In genomic region chr1:11690132-11690668, GRCh38 we compare ENCODE assay signal across 12 cellular contexts. TPM values are rescaled to one million over a fixed set of nuclear protein-coding genes. Genes with fewer than 3 reads are reported as not detected.
DNase-seq lines count a peak whose midpoint lies in the region; ATAC-seq and TF ChIP-seq lines count a peak whose summit lies in the region.
"Had no signal": no experiment of that assay in that cellular context is flagged by ENCODE, and none has a peak within 500 bp of the region (broad histone marks: within the 10 kb centered on the region; RNA-seq: fewer than 3 reads in every experiment).

No MANE protein-coding gene starts in this region.

- H3K4me1 ChIP-seq in hepatocyte (ENCODE audit: insufficient read depth) (peaks cover 6% of the 10 kb centered on the region), uterus (peaks cover 0 to 17% of the 10 kb centered on the region in 2 donors)

- WGBS in hepatocyte (ENCODE audit: low lambda C conversion rate, missing lambda C conversion rate): 7% methylated on average over 13 of the region's 13 CpGs

- H3K27ac Mint-ChIP-seq in activated naive CD4-positive, alpha-beta T cell treated with anti-CD3 and anti-CD28 coated beads for 36 hours: peak overlapping the region; percentile 1
- no peak overlapping the region for H3K27ac Mint-ChIP-seq in stimulated activated effector memory CD8-positive, alpha-beta T cell treated with anti-CD3 and anti-CD28 coated beads, Interleukin-12 subunit alpha, Interleukin-12 subunit beta, amount 100 ng/mL, for 72 hours

- no peaks in the 10 kb centered on the region for H3K36me3 ChIP-seq in hepatocyte (replicated peaks; ENCODE audit: insufficient read depth, low read depth)
- H3K36me3 ChIP-seq in uterus: no peaks in the 10 kb centered on the region
- H3K36me3 ChIP-seq: colonic mucosa had no signal

- H3K79me2 ChIP-seq in hepatocyte: no peaks in the 10 kb centered on the region

- no peaks in the 10 kb centered on the region for H4K20me1 ChIP-seq in hepatocyte (ENCODE audit: insufficient read depth, poor library complexity, severe bottlenecking)

- H3K27me3 Mint-ChIP-seq in activated naive CD4-positive, alpha-beta T cell treated with anti-CD3 and anti-CD28 coated beads for 36 hours (ENCODE audit: low read depth): peaks cover 37% of the 10 kb centered on the region

- TF ChIP-seq POLR2A in uterus (IDR thresholded peaks at IDR 0.05): no peak

- H3K27me3 ChIP-seq in hepatocyte: peaks cover 51% of the 10 kb centered on the region
- H3K27me3 ChIP-seq in uterus: peaks cover 0 to 11% of the 10 kb centered on the region in 2 donors

- peaks cover 17% of the 10 kb centered on the region for H3K4me1 Mint-ChIP-seq in activated naive CD4-positive, alpha-beta T cell treated with anti-CD3 and anti-CD28 coated beads for 36 hours (ENCODE audit: low read depth)
- H3K4me1 Mint-ChIP-seq in stimulated activated effector memory CD8-positive, alpha-beta T cell treated with anti-CD3 and anti-CD28 coated beads, Interleukin-12 subunit alpha, Interleukin-12 subunit beta, amount 100 ng/mL, for 72 hours: peaks cover 40% of the 10 kb centered on the region

- H3K27ac ChIP-seq in hepatocyte: no peak overlapping the region
- no peak overlapping the region for H3K27ac ChIP-seq in uterus
- H3K27ac ChIP-seq: colonic mucosa had no signal

- CTCF ChIA-PET in activated naive CD4-positive, alpha-beta T cell treated with anti-CD3 and anti-CD28 coated beads for 36 hours (lab: Charles Lee): interaction anchor here (0.5 to 2.2 kb wide), 3 partner anchors 11 to 656 kb away, joined by 3 to 6 read pairs (median 4); no protein-coding TSS in a partner anchor

- intact Hi-C loops in activated naive CD4-positive, alpha-beta T cell treated with anti-CD3 and anti-CD28 coated beads for 36 hours (cut with micrococcal nuclease): no loop called here
- intact Hi-C loops in uterus (cut with DNase I; ENCODE audit: low total_unique reads): no loop called here

- H3K9me2 ChIP-seq in hepatocyte (replicated peaks; ENCODE audit: insufficient read depth): no peaks in the 10 kb centered on the region

- H3K9me3 ChIP-seq in hepatocyte (ENCODE audit: low read depth) (no peaks in the 10 kb centered on the region), uterus (no peaks in the 10 kb centered on the region)
- H3K9me3 ChIP-seq: colonic mucosa had no signal

- H3K4me3 Mint-ChIP-seq in activated naive CD4-positive, alpha-beta T cell treated with anti-CD3 and anti-CD28 coated beads for 36 hours: peak overlapping the region; percentile 17
- H3K4me3 Mint-ChIP-seq in stimulated activated effector memory CD8-positive, alpha-beta T cell treated with anti-CD3 and anti-CD28 coated beads, Interleukin-12 subunit alpha, Interleukin-12 subunit beta, amount 100 ng/mL, for 72 hours: peak overlapping the region; percentile 68

- H3K36me3 Mint-ChIP-seq in activated naive CD4-positive, alpha-beta T cell treated with anti-CD3 and anti-CD28 coated beads for 36 hours (ENCODE audit: low read depth): no peaks in the 10 kb centered on the region
- no peaks in the 10 kb centered on the region for H3K36me3 Mint-ChIP-seq in stimulated activated effector memory CD8-positive, alpha-beta T cell treated with anti-CD3 and anti-CD28 coated beads, Interleukin-12 subunit alpha, Interleukin-12 subunit beta, amount 100 ng/mL, for 72 hours

- no peak for TF ChIP-seq CTCF in hepatocyte (IDR thresholded peaks at IDR 0.05; ENCODE audit: poor library complexity)
- no peak for TF ChIP-seq CTCF in uterus (IDR thresholded peaks at IDR 0.05)

- peak overlapping the region; percentile 95 for H3K4me2 ChIP-seq in hepatocyte

- H3K9me3 Mint-ChIP-seq in activated naive CD4-positive, alpha-beta T cell treated with anti-CD3 and anti-CD28 coated beads for 36 hours: no peaks in the 10 kb centered on the region
- H3K9me3 Mint-ChIP-seq in stimulated activated effector memory CD8-positive, alpha-beta T cell treated with anti-CD3 and anti-CD28 coated beads, Interleukin-12 subunit alpha, Interleukin-12 subunit beta, amount 100 ng/mL, for 72 hours: no peaks in the 10 kb centered on the region

- H3K4me3 ChIP-seq in hepatocyte: no peak overlapping the region
- H3K4me3 ChIP-seq in uterus: no peak overlapping the region
- H3K4me3 ChIP-seq: colonic mucosa had no signal

- no peak overlapping the region for H2AFZ ChIP-seq in hepatocyte

- no peak for ATAC-seq in stimulated activated effector memory CD8-positive, alpha-beta T cell treated with anti-CD3 and anti-CD28 coated beads, Interleukin-12 subunit alpha, Interleukin-12 subunit beta, amount 100 ng/mL, for 72 hours
- no peak for ATAC-seq in GM21786 (IDR thresholded peaks at IDR 0.05; ENCODE audit: unreplicated experiment)

- no peak for DNase-seq in activated naive CD4-positive, alpha-beta T cell treated with anti-CD3 and anti-CD28 coated beads for 36 hours
- DNase-seq in activated naive CD4-positive, alpha-beta T cell treated with Interleukin-2 at 50 U/mL for 16 hours: no peak
- DNase-seq in OCI-M1 (lab: John Stamatoyannopoulos, UW) (peak; percentile 22), hepatocyte (ENCODE audit: low spot score) (no peak), NCI-H128 (lab: John Stamatoyannopoulos, UW; ENCODE audit: unreplicated experiment) (no peak), uterus (no peak)
- DNase-seq in stimulated activated effector memory CD8-positive, alpha-beta T cell treated with anti-CD3 and anti-CD28 coated beads, Interleukin-12 subunit alpha, Interleukin-12 subunit beta, amount 100 ng/mL, for 72 hours (ENCODE audit: low spot score in 2 of 2): no peak
- DNase-seq: activated T-cell treated with anti-CD3 and anti-CD28 coated beads for 4 hours, colonic mucosa, Kasumi-1, T1000 had no signal

RNA-seq across cellular contexts. Expression of gene DRAXIN, which starts 1.3 kb away (rescaled TPM):
- total RNA-seq in activated naive CD4-positive, alpha-beta T cell treated with anti-CD3 and anti-CD28 coated beads for 36 hours: under 1 TPM; 0.26 to 0.30 TPM
- total RNA-seq in hepatocyte (0.16 and 0.60 TPM in 2 replicates), uterus (under 1 TPM in 2 of 4 donors, not detected in 2; 0.06 to 0.41 TPM)
- 0.28 TPM in 1 of 2 replicates, not detected in the other for polyA plus RNA-seq in hepatocyte

RNA-seq across cellular contexts. Expression of gene MAD2L2, which starts 9.3 kb away (rescaled TPM):
- total RNA-seq in activated naive CD4-positive, alpha-beta T cell treated with anti-CD3 and anti-CD28 coated beads for 36 hours: 10 to 100 TPM; 86.7 to 88.3 TPM
- total RNA-seq in hepatocyte (40.6 and 46.8 TPM in 2 replicates), uterus (10 to 100 TPM; 24.3 to 66.2 (median 34.6) TPM)
- polyA plus RNA-seq in hepatocyte: 63.2 and 72.7 TPM in 2 replicates

RNA-seq across cellular contexts. Expression of gene FBXO6, which starts 26.2 kb away (rescaled TPM):
- 10 to 100 TPM; 20.0 to 20.6 TPM for total RNA-seq in activated naive CD4-positive, alpha-beta T cell treated with anti-CD3 and anti-CD28 coated beads for 36 hours
- total RNA-seq in hepatocyte (19.4 and 21.5 TPM in 2 replicates), uterus (1 to 10 TPM in 2 of 4 donors, under 1 TPM in 2; 0.51 to 5.4 (median 2.2) TPM)
- 28.9 and 30.0 TPM in 2 replicates for polyA plus RNA-seq in hepatocyte

RNA-seq across cellular contexts. Expression of gene FBXO44, which starts 35.5 kb away (rescaled TPM):
- total RNA-seq in activated naive CD4-positive, alpha-beta T cell treated with anti-CD3 and anti-CD28 coated beads for 36 hours: 10 to 100 TPM; 21.6 to 23.6 TPM
- total RNA-seq in hepatocyte (15.9 and 24.8 TPM in 2 replicates), uterus (10 to 100 TPM in 3 of 4 donors, 1 to 10 TPM in 1; 7.6 to 26.7 (median 17.6) TPM)
- polyA plus RNA-seq in hepatocyte: 37.9 and 41.2 TPM in 2 replicates

RNA-seq across cellular contexts. Expression of gene FBXO2, which starts 36.0 kb away (rescaled TPM):
- 1 to 10 TPM in 1 of 2 experiments, under 1 TPM in 1; 0.77 to 1.1 TPM for total RNA-seq in activated naive CD4-positive, alpha-beta T cell treated with anti-CD3 and anti-CD28 coated beads for 36 hours
- total RNA-seq in hepatocyte: 122 and 134 TPM in 2 replicates
- 339 and 349 TPM in 2 replicates for polyA plus RNA-seq in hepatocyte
- 1 to 10 TPM in 3 of 4 donors, under 1 TPM in 1; 0.59 to 7.2 (median 4.2) TPM for total RNA-seq in uterus
